Comparison of ENCODE assay signal across 9 cellular contexts in genomic region chr15:78759361-78759998, GRCh38. TPM values are rescaled to one million over a fixed set of nuclear protein-coding genes. Genes with fewer than 3 reads are reported as not detected.
A peak's percentile ranks its signal among the peaks of the same experiment; 100 is the strongest.
DNase-seq lines count a peak whose midpoint lies in the region; ATAC-seq and TF ChIP-seq lines count a peak whose summit lies in the region.
"Not testable (repeated sequence)": the region's sequence is repeated elsewhere in the genome, so short reads cannot be mapped to it uniquely, and the experiment has no call there.
"Had no signal": no experiment of that assay in that cellular context is flagged by ENCODE, and none has a peak within 500 bp of the region (broad histone marks: within the 10 kb centered on the region; RNA-seq: fewer than 3 reads in every experiment).

No MANE protein-coding gene starts in this region.

- H3K27me3 Mint-ChIP-seq in naive B cell, result not testable (repeated sequence)

- not testable (repeated sequence) for TF ChIP-seq POLR2A in esophagus squamous epithelium (IDR thresholded peaks at IDR 0.05); gastrocnemius medialis (IDR thresholded peaks at IDR 0.05); suprapubic skin (IDR thresholded peaks at IDR 0.05)

- H3K4me1 ChIP-seq in ACC112 (ENCODE audit: control insufficient read depth, insufficient read depth, low read length, unreplicated experiment) (peaks cover 36% of the 10 kb centered on the region), Loucy (ENCODE audit: insufficient read depth, low read length, poor library complexity, severe bottlenecking) (peaks cover 49% of the 10 kb centered on the region), adipocyte (ENCODE audit: control insufficient read depth, insufficient read depth, low read length) (peaks cover 32% of the 10 kb centered on the region), esophagus squamous epithelium (peaks cover 24 to 86% (median 24%) of the 10 kb centered on the region in 3 donors), right cardiac atrium (ENCODE audit: control insufficient read depth, insufficient read depth, low read length) (peaks cover 27% of the 10 kb centered on the region), gastrocnemius medialis (peaks cover 35 to 39% of the 10 kb centered on the region in 2 donors), suprapubic skin (peaks cover 66% of the 10 kb centered on the region)

- H3K36me3 Mint-ChIP-seq in naive B cell, result not testable (repeated sequence)

- not testable (repeated sequence) for H2AFZ ChIP-seq in ACC112 (ENCODE audit: low read length, unreplicated experiment); Loucy (ENCODE audit: low read length)

- H3K79me2 ChIP-seq in ACC112 (ENCODE audit: control insufficient read depth, insufficient read depth, low read length, unreplicated experiment); Loucy (ENCODE audit: insufficient read depth, low read length): not testable (repeated sequence)

- WGBS in esophagus squamous epithelium, 2 donors, result 72 to 82% methylated on average over 2 to 23 of the region's 35 CpGs
- 68% methylated on average over 35 of the region's 35 CpGs for WGBS in right cardiac atrium
- WGBS in suprapubic skin, result 68% methylated on average over 19 of the region's 35 CpGs

- H3K27ac Mint-ChIP-seq in naive B cell, result peak overlapping the region in 3 of 6 donors; percentile 74 to 99 (median 92)

- H3K4me3 Mint-ChIP-seq in naive B cell, result peak overlapping the region in 5 of 8 donors; percentile 20 to 73 (median 47)

- not testable (repeated sequence) for H3K9me2 ChIP-seq in Loucy (replicated peaks; ENCODE audit: low read depth, low read length)

- H3F3A ChIP-seq in Loucy (ENCODE audit: low read depth), result not testable (repeated sequence)

- H4K20me1 ChIP-seq in Loucy (ENCODE audit: insufficient read depth, low read length, poor library complexity, severe bottlenecking), result not testable (repeated sequence)

- not testable (repeated sequence) for H3K27me3 ChIP-seq in ACC112 (ENCODE audit: insufficient read depth, low read length); Loucy (ENCODE audit: insufficient read depth, low read length, poor library complexity, severe bottlenecking); adipocyte (replicated peaks; ENCODE audit: control insufficient read depth, insufficient read depth, low read length); esophagus squamous epithelium; right cardiac atrium (ENCODE audit: control insufficient read depth, insufficient read depth); gastrocnemius medialis; suprapubic skin

- TF ChIP-seq EP300 in suprapubic skin (IDR thresholded peaks at IDR 0.05), result not testable (repeated sequence)

- not testable (repeated sequence) for H3K4me3 ChIP-seq in ACC112 (ENCODE audit: low read depth, low read length); Loucy (ENCODE audit: low read length, poor library complexity, severe bottlenecking); adipocyte (ENCODE audit: low read length); esophagus squamous epithelium; right cardiac atrium (ENCODE audit: low read length); suprapubic skin
- H3K4me3 ChIP-seq in gastrocnemius medialis, result peak overlapping the region in 1 of 4 donors; percentile 9

- peaks cover 42 to 75% (median 60%) of the 10 kb centered on the region in 3 donors for H3K4me1 Mint-ChIP-seq in naive B cell

- DNase-seq in adipocyte (ENCODE audit: low read depth); esophagus squamous epithelium (lab: John Stamatoyannopoulos, UW); naive B cell: not testable (repeated sequence)
- DNase-seq in right cardiac atrium (peak in 2 of 3 donors; percentile 63 to 74), gastrocnemius medialis (peak; percentile 2 to 19), suprapubic skin (ENCODE audit: low spot score in 2 of 2) (peak in 1 of 2 donors; percentile 66)

- not testable (repeated sequence) for H3K9me3 Mint-ChIP-seq in naive B cell

- intact Hi-C loops in esophagus squamous epithelium (cut with DNase I); right cardiac atrium (cut with DNase I); gastrocnemius medialis (cut with DNase I; ENCODE audit: low total_unique reads): not testable (repeated sequence)

- not testable (repeated sequence) for H3K9ac ChIP-seq in Loucy (ENCODE audit: low read depth, low read length, poor library complexity, severe bottlenecking)
- peak overlapping the region; percentile 49 for H3K9ac ChIP-seq in adipocyte (ENCODE audit: low read length)

- H3K9me3 ChIP-seq in Loucy (ENCODE audit: insufficient read depth, low read depth, low read length); adipocyte (ENCODE audit: control insufficient read depth, low read length); esophagus squamous epithelium; right cardiac atrium (ENCODE audit: control insufficient read depth, low read length); gastrocnemius medialis; suprapubic skin: not testable (repeated sequence)

- TF ChIP-seq CTCF in Loucy (conservative IDR thresholded peaks at IDR 0.05; ENCODE audit: low read length); esophagus squamous epithelium (IDR thresholded peaks at IDR 0.05); gastrocnemius medialis (IDR thresholded peaks at IDR 0.05 in 4 of 5, conservative IDR thresholded peaks at IDR 0.05 in 1 of 5); suprapubic skin (IDR thresholded peaks at IDR 0.05): not testable (repeated sequence)

- in situ Hi-C loops in gastrocnemius medialis (cut with MboI; ENCODE audit: low sequenced_read_pairs in 4 of 4), result loop anchor here in 1 of 4 donors (10.0 kb wide), 1 partner anchor 145 kb away; no protein-coding TSS in a partner anchor

- peak overlapping the region; percentile 43; the same call in 1 of the 2 replicates for H3K27ac ChIP-seq in ACC112 (ENCODE audit: low read depth, low read length)
- peak overlapping the region in 3 of 4 donors; percentile 42 to 70 (median 50) for H3K27ac ChIP-seq in esophagus squamous epithelium
- H3K27ac ChIP-seq in right cardiac atrium (ENCODE audit: low read length), result peak overlapping the region; percentile 12
- peak overlapping the region; percentile 82 to 90 (median 86) for H3K27ac ChIP-seq in gastrocnemius medialis
- H3K27ac ChIP-seq in suprapubic skin, result peak overlapping the region; percentile 27

- not testable (repeated sequence) for H3K36me3 ChIP-seq in ACC112 (ENCODE audit: insufficient read depth, low read length); Loucy (ENCODE audit: insufficient read depth, low read length); adipocyte (ENCODE audit: control insufficient read depth, insufficient read depth, low read length, severe bottlenecking); esophagus squamous epithelium; gastrocnemius medialis; suprapubic skin

- ATAC-seq in right cardiac atrium; naive B cell (ENCODE audit: low read depth in 2 of 2); gastrocnemius medialis: not testable (repeated sequence)

- H3K4me2 ChIP-seq in Loucy (ENCODE audit: low read depth, low read length, poor library complexity, severe bottlenecking), result peak overlapping the region; percentile 20

RNA-seq across cellular contexts. Expression of gene ADAMTS7, which starts 51.8 kb away (rescaled TPM):
- total RNA-seq in esophagus squamous epithelium, result under 1 TPM; 0.42 to 0.76 (median 0.56) TPM
- total RNA-seq in right cardiac atrium, result 10 to 100 TPM; 38.8 to 85.9 (median 82.0) TPM
- polyA plus RNA-seq in right cardiac atrium, result 40.3 TPM
- not detected for polyA plus RNA-seq in naive B cell (ENCODE audit: low read depth in 6 of 6)
- 1 to 10 TPM in 1 of 4 donors, under 1 TPM in 3; 0.42 to 1.1 (median 0.76) TPM for total RNA-seq in gastrocnemius medialis
- total RNA-seq in suprapubic skin, result 1 to 10 TPM; 1.1 to 1.2 (median 1.2) TPM
- total RNA-seq: CD4-positive, CD25-positive, alpha-beta regulatory T cell had no signal
- polyA plus RNA-seq: CD4-positive, CD25-positive, alpha-beta regulatory T cell had no signal

Comparison
In these comparisons a context has a peak if more than half of its experiments do, and no peak if none do; other contexts are left out.
1. H3K27ac ChIP-seq: peak in every context shown above with its lines; median percentile 86 in gastrocnemius medialis; 50 in esophagus squamous epithelium; 43 in ACC112; 27 in suprapubic skin; 12 in right cardiac atrium.
2. RNA of gene ADAMTS7, which starts 51.8 kb away (total RNA-seq): 38.8 to 85.9 TPM in right cardiac atrium; 1.1 to 1.2 TPM in suprapubic skin, 0.42 to 1.1 TPM in gastrocnemius medialis and 0.42 to 0.76 TPM in esophagus squamous epithelium; every median in the first group is over 10 times any median in the second.